Comparison of ENCODE assay signal across 7 cellular contexts in the genomic region with DNA sequence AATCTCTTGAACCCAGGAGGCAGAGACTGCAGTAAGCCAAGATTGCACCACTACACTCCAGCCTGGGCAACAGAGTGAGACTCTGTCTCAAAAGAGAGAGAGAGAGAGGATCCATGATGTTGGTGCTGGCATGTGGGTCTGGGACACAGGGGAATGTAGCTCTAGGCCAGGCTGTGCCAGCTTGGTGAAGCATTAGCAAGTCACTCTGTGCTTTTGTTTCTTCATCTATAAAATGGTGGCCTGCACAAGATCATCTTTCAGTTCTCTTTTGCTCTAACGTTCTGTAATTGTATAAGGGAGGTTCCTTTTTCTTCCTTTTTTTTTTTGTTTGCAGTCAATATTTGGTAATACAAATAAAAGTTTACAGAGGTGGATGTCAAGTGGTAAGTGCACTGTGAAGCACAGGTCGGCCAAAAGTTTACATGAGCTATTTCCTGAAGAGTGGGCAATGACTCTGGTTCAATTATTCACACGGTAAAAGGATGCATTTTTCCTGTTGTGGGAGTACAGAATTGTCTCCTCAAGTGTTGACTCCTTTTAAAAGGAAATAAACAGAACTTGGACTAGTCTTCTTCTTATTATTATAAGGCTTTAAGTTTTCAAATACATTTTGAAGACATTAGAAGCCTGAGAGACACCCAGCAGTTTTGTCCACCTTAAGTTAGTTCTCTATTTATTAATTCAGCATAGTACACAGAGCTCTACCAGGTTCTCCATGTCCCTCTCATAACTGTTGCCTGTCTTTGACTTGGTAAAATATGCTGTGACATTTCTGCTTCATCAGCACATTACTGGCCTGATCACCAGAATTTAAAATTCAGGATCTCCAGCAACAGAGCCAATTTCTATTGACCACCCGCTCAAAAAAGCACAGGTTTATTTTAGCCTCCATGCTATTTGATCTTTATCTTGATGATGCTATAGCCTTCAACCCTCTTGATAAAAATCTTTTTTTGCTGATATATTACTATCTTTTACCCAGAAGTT. TPM values are rescaled to one million over a fixed set of nuclear protein-coding genes. Genes with fewer than 3 reads are reported as not detected.
DNase-seq lines count a peak whose midpoint lies in the region; ATAC-seq, FAIRE-seq and TF ChIP-seq lines count a peak whose summit lies in the region.
"Not testable (repeated sequence)": the region's sequence is repeated elsewhere in the genome, so short reads cannot be mapped to it uniquely, and the experiment has no call there.

No MANE protein-coding gene starts in this region.

- not testable (repeated sequence) for H3K79me2 ChIP-seq in PC-3 (ENCODE audit: low read length); K562 (ENCODE audit: control insufficient read depth, insufficient read depth, low read length)

- not testable (repeated sequence) for TF ChIP-seq POLR2A in GM12892 (IDR thresholded peaks at IDR 0.05; ENCODE audit: low read depth, low read length); K562 (conservative IDR thresholded peaks at IDR 0.05)

- FAIRE-seq in GM12892 (lab: Jason Lieb, UNC), result peak; percentile 9
- not testable (repeated sequence) for FAIRE-seq in K562 (lab: Jason Lieb, UNC)

- not testable (repeated sequence) for H3K9me3 ChIP-seq in PC-3 (ENCODE audit: low read length); K562 (replicated peaks; ENCODE audit: control insufficient read depth, insufficient read depth, low read depth, low read length); left lung

- peaks cover 14% of the 10 kb centered on the region for H3K36me3 Mint-ChIP-seq in memory B cell
- H3K36me3 Mint-ChIP-seq in nephron (ENCODE audit: low read depth), result not testable (repeated sequence)

- not testable (repeated sequence) for H3K9me3 Mint-ChIP-seq in memory B cell, nephron

- not testable (repeated sequence) for H3F3A ChIP-seq in PC-3 (ENCODE audit: low read length, unreplicated experiment)

- not testable (repeated sequence) for H3K4me3 Mint-ChIP-seq in memory B cell, nephron

- not testable (repeated sequence) for H4K20me1 ChIP-seq in PC-3 (ENCODE audit: low read length); K562 (replicated peaks; ENCODE audit: control insufficient read depth, insufficient read depth, low read length)

- TF ChIP-seq EP300 in K562 (IDR thresholded peaks at IDR 0.05; ENCODE audit: low read length), result not testable (repeated sequence)

- not testable (repeated sequence) for BruUV-seq in PC-3 (replicated peaks; lab: Mats Ljungman, UMichigan); K562 (replicated peaks; lab: Mats Ljungman, UMichigan)

- intact Hi-C loops in PC-3 (cut with micrococcal nuclease); K562 (cut with micrococcal nuclease); left lung (cut with DNase I): not testable (repeated sequence)

- H3K4me3 ChIP-seq in LNCaP clone FGC (ENCODE audit: low read depth, low read length); PC-3 (ENCODE audit: low read length); K562; left lung: not testable (repeated sequence)

- H3K4me1 ChIP-seq in PC-3 (ENCODE audit: insufficient read depth, low read length); K562 (replicated peaks in 1 of 2; ENCODE audit: control insufficient read depth in 2 of 2, insufficient read depth in 2 of 2, low read length in 2 of 2); left lung: not testable (repeated sequence)

- not testable (repeated sequence) for H3K4me2 ChIP-seq in PC-3 (ENCODE audit: low read length); K562 (ENCODE audit: insufficient read depth, low read length)

- POLR2A ChIA-PET in PC-3 (lab: Charles Lee; ENCODE audit: unreplicated experiment); K562 (lab: Yijun Ruan, JAX): not testable (repeated sequence)

- CTCF ChIA-PET in PC-3 (lab: Charles Lee); K562 (lab: Yijun Ruan, JAX; ENCODE audit: low intra/inter-chr PET ratio): not testable (repeated sequence)

- not testable (repeated sequence) for H3K9me2 ChIP-seq in PC-3 (replicated peaks; ENCODE audit: low read length)

- 10% methylated on average over 3 of the region's 4 CpGs for WGBS in K562 (ENCODE audit: insufficient coverage, low coverage, missing lambda C conversion rate)

- not testable (repeated sequence) for TF ChIP-seq RAD21 in K562 (CRISPR knock-in tag; conservative IDR thresholded peaks at IDR 0.05 in 1 of 2, IDR thresholded peaks at IDR 0.05 in 1 of 2)

- ATAC-seq in PC-3 (peak; percentile 14), left lung (peak; percentile 44), memory B cell (ENCODE audit: low read depth) (peak; percentile 10)
- ATAC-seq in K562, result not testable (repeated sequence)

- peaks cover 13% of the 10 kb centered on the region for H3K4me1 Mint-ChIP-seq in memory B cell
- H3K4me1 Mint-ChIP-seq in nephron, result not testable (repeated sequence)

- not testable (repeated sequence) for H3K27ac ChIP-seq in PC-3 (ENCODE audit: low read length); K562 (ENCODE audit: extremely low read depth, low read depth, low read length); left lung

- not testable (repeated sequence) for H3K9ac ChIP-seq in PC-3 (ENCODE audit: low read length); K562 (ENCODE audit: insufficient read depth in 1 of 2, low read depth in 2 of 2, low read length in 2 of 2)

- H3K27me3 ChIP-seq in PC-3 (ENCODE audit: low read length); K562 (ENCODE audit: control insufficient read depth in 2 of 2, insufficient read depth in 2 of 2, low read length in 2 of 2); left lung: not testable (repeated sequence)

- H3K27me3 Mint-ChIP-seq in memory B cell; nephron (ENCODE audit: low read depth): not testable (repeated sequence)

- H3K27ac Mint-ChIP-seq in memory B cell (peak overlapping the region; percentile 45), nephron (peak overlapping the region in 2 of 3 experiments; percentile 55 to 73)

- not testable (repeated sequence) for H3K36me3 ChIP-seq in PC-3 (ENCODE audit: low read depth, low read length); K562 (ENCODE audit: control insufficient read depth, insufficient read depth, low read length); left lung

- TF ChIP-seq CTCF in LNCaP clone FGC (IDR thresholded peaks at IDR 0.05; ENCODE audit: control insufficient read depth, extremely low read depth, insufficient read depth); PC-3 (conservative IDR thresholded peaks at IDR 0.05; ENCODE audit: low read depth, low read length); K562 (IDR thresholded peaks at IDR 0.05 in 2 of 3, conservative IDR thresholded peaks at IDR 0.05 in 1 of 3; ENCODE audit: insufficient read depth in 2 of 3, low read depth in 1 of 3, low read length in 3 of 3); left lung (IDR thresholded peaks at IDR 0.05); nephron (IDR thresholded peaks at IDR 0.05; ENCODE audit: unreplicated experiment in 3 of 3): not testable (repeated sequence)

- DNase-seq in GM12892 (ENCODE audit: insufficient read length); PC-3; K562 (ENCODE audit: extremely low read depth in 1 of 4, low spot score in 3 of 4); left lung; memory B cell (ENCODE audit: low spot score in 2 of 2): not testable (repeated sequence)
- DNase-seq in LNCaP clone FGC (ENCODE audit: low read depth), result peak; percentile 0

- H3K9me1 ChIP-seq in K562 (ENCODE audit: control insufficient read depth, insufficient read depth, low read length), result not testable (repeated sequence)

- in situ Hi-C loops in K562 (cut with MboI), result not testable (repeated sequence)

- H2AFZ ChIP-seq in PC-3 (ENCODE audit: low read length); K562 (ENCODE audit: low read depth, low read length): not testable (repeated sequence)

TF ChIP-seq in K562, 482 proteins besides CTCF, POLR2A, EP300 and RAD21:
- TF ChIP-seq MAFF (IDR thresholded peaks at IDR 0.05; ENCODE audit: low read length), result peak; percentile 72
- TF ChIP-seq MAFK (IDR thresholded peaks at IDR 0.05; ENCODE audit: low read length), result peak; percentile 49; the same call in 1 of the 2 replicates

RNA-seq across cellular contexts. Expression of gene NOTCH2, which starts 23.1 kb away (rescaled TPM):
- 7.8 TPM for polyA plus RNA-seq in GM12892 (2012; ENCODE audit: missing spikeins)
- total RNA-seq in PC-3 (2014; rRNA removed) (42.2 and 61.5 TPM in 2 replicates), K562 (2014; rRNA removed) (0.50 and 0.98 TPM in 2 replicates), K562 (2014; rRNA removed; fragmentation: Illumina TruSeq; extraction: Trizol) (0.29 and 0.32 TPM in 2 replicates), K562 (2015; rRNA removed; fragmentation: Illumina TruSeq; extraction: Trizol) (0.25 and 0.26 TPM in 2 replicates), K562 (2021) (1.2 and 1.3 TPM in 2 replicates), left lung (100 to 1,000 TPM in 1 of 2 donors, 10 to 100 TPM in 1; 93.5 to 129 TPM)
- total RNA-seq in K562 (2011; cell fraction: chromatin; rRNA removed; ENCODE audit: low replicate concordance), result 3.3 and 6.7 TPM in 2 replicates
- total RNA-seq in K562 (2011; cell fraction: nucleolus; rRNA removed), result 1.3 and 4.2 TPM in 2 replicates
- total RNA-seq in K562 (2011; cell fraction: nucleoplasm; rRNA removed), result 4.0 and 5.6 TPM in 2 replicates
- polyA plus RNA-seq in K562 (2011; rRNA removed) (0.27 and 0.40 TPM in 2 replicates), K562 (2014; fragmentation: Illumina TruSeq; extraction: Trizol) (0.27 and 0.36 TPM in 2 replicates), K562 (2014; fragmentation: Nextera tagmentation; extraction: Ambion mirVana) (under 1 TPM in 1 of 2 experiments, not detected in 1; 0.04 TPM), K562 (2014; rRNA removed) (0.11 and 0.24 TPM in 2 replicates)
- polyA plus RNA-seq in K562 (2011; cell fraction: cytosol; rRNA removed), result 0.18 and 0.83 TPM in 2 replicates
- 0.69 and 2.0 TPM in 2 replicates for polyA plus RNA-seq in K562 (2011; cell fraction: nucleus; rRNA removed)
- polyA plus RNA-seq in K562 (2012), result 0.26 and 0.52 TPM in 2 replicates
- polyA minus RNA-seq in K562 (2011; rRNA and poly(A)+ RNA removed), result 1.5 and 4.2 TPM in 2 replicates
- 0.36 and 2.0 TPM in 2 replicates for polyA minus RNA-seq in K562 (2011; cell fraction: cytosol; rRNA and poly(A)+ RNA removed)
- 1.7 and 2.0 TPM in 2 replicates for polyA minus RNA-seq in K562 (2011; cell fraction: nucleus; rRNA and poly(A)+ RNA removed)
